1 cellular context compared by ENCODE assay signal in the genomic region with DNA sequence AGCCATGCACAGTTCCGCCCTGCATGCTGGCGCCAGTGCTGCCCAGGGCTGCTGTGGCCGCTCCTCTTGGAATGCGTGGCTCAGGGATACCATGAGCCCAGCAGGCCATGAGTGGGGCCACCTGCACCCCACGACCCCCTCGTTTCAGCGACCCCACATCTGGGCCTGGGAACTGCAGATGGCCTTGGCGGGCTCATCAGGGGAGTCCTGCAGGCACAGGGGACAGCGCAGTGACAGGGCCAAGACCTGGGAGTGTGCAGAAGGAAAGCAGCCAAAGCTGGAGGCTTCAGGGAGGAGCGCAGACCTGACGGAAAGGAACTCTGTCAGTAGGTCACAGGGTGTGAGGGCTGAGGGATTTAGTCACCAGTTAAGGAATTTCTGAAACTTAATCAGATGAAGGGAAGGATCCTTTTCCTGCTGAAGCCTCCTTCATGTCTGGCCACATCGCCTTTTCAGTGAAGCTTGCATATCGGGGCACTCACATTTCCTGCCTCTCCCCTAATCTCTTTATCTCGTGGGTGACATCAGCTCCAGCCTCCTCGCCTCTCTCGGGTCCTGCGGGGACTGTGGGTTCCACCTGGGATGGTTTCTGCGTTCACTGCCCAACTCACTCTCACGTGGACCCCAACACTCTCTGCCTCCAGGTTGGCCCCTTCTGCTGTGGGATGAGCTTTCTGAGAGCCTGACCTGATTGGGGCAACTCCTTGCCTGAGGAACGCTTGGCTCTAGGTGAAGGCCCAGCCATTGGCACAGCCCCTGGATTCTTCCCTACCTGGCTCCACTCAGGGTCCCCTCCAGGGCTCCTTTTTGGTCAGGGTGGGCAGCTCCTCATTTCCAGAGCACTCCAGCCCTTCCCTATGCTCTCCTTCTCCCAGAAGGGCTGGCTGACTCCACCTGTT.
TF ChIP-seq lines count a peak whose summit lies in the region.

No MANE protein-coding gene starts in this region.

TF ChIP-seq in WTC11, 78 proteins besides CTCF, POLR2A, EP300 and RAD21 (continued from another document):
- TF ChIP-seq, protein P1, sequence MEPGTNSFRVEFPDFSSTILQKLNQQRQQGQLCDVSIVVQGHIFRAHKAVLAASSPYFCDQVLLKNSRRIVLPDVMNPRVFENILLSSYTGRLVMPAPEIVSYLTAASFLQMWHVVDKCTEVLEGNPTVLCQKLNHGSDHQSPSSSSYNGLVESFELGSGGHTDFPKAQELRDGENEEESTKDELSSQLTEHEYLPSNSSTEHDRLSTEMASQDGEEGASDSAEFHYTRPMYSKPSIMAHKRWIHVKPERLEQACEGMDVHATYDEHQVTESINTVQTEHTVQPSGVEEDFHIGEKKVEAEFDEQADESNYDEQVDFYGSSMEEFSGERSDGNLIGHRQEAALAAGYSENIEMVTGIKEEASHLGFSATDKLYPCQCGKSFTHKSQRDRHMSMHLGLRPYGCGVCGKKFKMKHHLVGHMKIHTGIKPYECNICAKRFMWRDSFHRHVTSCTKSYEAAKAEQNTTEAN (CRISPR knock-in tag; IDR thresholded peaks at IDR 0.05) = no peak
- TF ChIP-seq RELA (CRISPR knock-in tag; IDR thresholded peaks at IDR 0.05; ENCODE audit: borderline replicate concordance) = no peak
- TF ChIP-seq CREB1 (CRISPR knock-in tag; IDR thresholded peaks at IDR 0.05) = no peak
- TF ChIP-seq, protein P2, sequence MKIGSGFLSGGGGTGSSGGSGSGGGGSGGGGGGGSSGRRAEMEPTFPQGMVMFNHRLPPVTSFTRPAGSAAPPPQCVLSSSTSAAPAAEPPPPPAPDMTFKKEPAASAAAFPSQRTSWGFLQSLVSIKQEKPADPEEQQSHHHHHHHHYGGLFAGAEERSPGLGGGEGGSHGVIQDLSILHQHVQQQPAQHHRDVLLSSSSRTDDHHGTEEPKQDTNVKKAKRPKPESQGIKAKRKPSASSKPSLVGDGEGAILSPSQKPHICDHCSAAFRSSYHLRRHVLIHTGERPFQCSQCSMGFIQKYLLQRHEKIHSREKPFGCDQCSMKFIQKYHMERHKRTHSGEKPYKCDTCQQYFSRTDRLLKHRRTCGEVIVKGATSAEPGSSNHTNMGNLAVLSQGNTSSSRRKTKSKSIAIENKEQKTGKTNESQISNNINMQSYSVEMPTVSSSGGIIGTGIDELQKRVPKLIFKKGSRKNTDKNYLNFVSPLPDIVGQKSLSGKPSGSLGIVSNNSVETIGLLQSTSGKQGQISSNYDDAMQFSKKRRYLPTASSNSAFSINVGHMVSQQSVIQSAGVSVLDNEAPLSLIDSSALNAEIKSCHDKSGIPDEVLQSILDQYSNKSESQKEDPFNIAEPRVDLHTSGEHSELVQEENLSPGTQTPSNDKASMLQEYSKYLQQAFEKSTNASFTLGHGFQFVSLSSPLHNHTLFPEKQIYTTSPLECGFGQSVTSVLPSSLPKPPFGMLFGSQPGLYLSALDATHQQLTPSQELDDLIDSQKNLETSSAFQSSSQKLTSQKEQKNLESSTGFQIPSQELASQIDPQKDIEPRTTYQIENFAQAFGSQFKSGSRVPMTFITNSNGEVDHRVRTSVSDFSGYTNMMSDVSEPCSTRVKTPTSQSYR (CRISPR knock-in tag; IDR thresholded peaks at IDR 0.05) = no peak
- no peak for TF ChIP-seq ZNF121 (CRISPR knock-in tag; IDR thresholded peaks at IDR 0.05)
- TF ChIP-seq HMGA2 (CRISPR knock-in tag; IDR thresholded peaks at IDR 0.05) = no peak
TF ChIP-seq in WTC11: peak in this region for 0.
